7 cellular contexts compared by ENCODE assay signal in the genomic region with DNA sequence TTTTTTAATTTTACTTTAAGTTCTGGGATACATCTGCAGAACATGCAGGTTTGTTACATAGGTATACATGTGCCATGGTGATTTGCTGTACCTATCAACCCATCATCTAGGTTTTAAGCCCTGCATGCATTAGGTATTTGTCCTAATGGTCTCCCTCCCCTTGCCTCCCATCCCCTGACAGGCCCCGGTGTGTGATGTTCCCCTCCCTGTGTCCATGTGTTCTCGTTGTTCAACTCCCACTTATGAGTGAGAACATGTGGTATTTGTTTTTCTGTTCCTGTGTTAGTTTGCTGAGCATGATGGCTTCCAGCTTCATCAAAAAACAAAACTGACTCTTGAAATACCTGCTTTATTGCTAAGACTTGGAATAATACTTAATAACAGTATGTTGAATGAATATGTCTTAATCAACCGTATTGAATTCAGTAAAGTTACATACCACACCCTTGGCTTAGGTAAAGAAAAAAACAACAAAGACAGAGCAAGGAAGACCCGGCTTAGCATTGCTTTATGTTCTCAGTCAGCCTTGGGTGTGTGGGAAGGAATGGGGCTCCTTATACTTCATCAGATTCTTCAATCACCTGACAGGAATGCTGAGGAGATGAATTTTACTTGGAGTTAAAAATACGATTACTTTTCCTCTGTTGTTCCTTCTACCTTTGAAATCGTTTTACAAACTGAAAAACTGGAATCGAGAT.
DNase-seq lines count a peak whose midpoint lies in the region; ATAC-seq, FAIRE-seq and TF ChIP-seq lines count a peak whose summit lies in the region.
"Not testable (repeated sequence)": the region's sequence is repeated elsewhere in the genome, so short reads cannot be mapped to it uniquely, and the experiment has no call there.

No MANE protein-coding gene starts in this region.

- not testable (repeated sequence) for H3K36me3 Mint-ChIP-seq in CD4-positive, alpha-beta memory T cell; activated T-helper 17 cell treated with anti-CD3 and anti-CD28 coated beads, Interleukin-2, amount 50 U/mL, for 72 hours (ENCODE audit: low read depth)
- peaks cover 33% of the 10 kb centered on the region for H3K36me3 Mint-ChIP-seq in T-helper 2 cell treated with Interferon-gamma antibody and Interleukin-4, amounts not matched to agents 5 μg/mL and 100 μg/mL, for 36 hours (ENCODE audit: low read depth)

- TF ChIP-seq RAD21 in HepG2 (CRISPR knock-in tag; IDR thresholded peaks at IDR 0.05): not testable (repeated sequence)

- not testable (repeated sequence) for H3K9ac ChIP-seq in HepG2 (ENCODE audit: insufficient read depth, low read depth, low read length)

- not testable (repeated sequence) for H3K9me2 ChIP-seq in PC-9 (ENCODE audit: insufficient read depth)

- FAIRE-seq in HepG2 (lab: Jason Lieb, UNC): not testable (repeated sequence)

- POLR2A ChIA-PET in CD4-positive, alpha-beta memory T cell (lab: Charles Lee; ENCODE audit: partially characterized antibody); PC-9 (lab: Charles Lee; ENCODE audit: unreplicated experiment); HepG2 (lab: Yijun Ruan, JAX): not testable (repeated sequence)

- H3K27ac ChIP-seq in CD4-positive, alpha-beta memory T cell (ENCODE audit: low read depth, low read length); PC-9; HepG2 (ENCODE audit: extremely low read length, insufficient read depth, low read length): not testable (repeated sequence)
- H3K27ac ChIP-seq in breast epithelium: peak overlapping the region; percentile 37 to 46

- not testable (repeated sequence) for TF ChIP-seq EP300 in HepG2 (IDR thresholded peaks at IDR 0.05; ENCODE audit: low read depth in 2 of 2, low read length in 2 of 2); HepG2 (CRISPR knock-in tag; IDR thresholded peaks at IDR 0.05; ENCODE audit: borderline replicate concordance)

- H3K27ac Mint-ChIP-seq in CD4-positive, alpha-beta memory T cell: peak overlapping the region in 4 of 7 donors; percentile 38 to 76 (median 57)
- H3K27ac Mint-ChIP-seq in T-helper 2 cell treated with Interferon-gamma antibody and Interleukin-4, amounts not matched to agents 5 μg/mL and 100 μg/mL, for 36 hours: peak overlapping the region; percentile 5
- H3K27ac Mint-ChIP-seq in activated T-helper 17 cell treated with anti-CD3 and anti-CD28 coated beads, Interleukin-2, amount 50 U/mL, for 72 hours: peak overlapping the region; percentile 23

- peaks cover 22% of the 10 kb centered on the region for H3K4me1 ChIP-seq in CD4-positive, alpha-beta memory T cell (ENCODE audit: insufficient read depth, low read length)
- H3K4me1 ChIP-seq in PC-9 (replicated peaks; ENCODE audit: insufficient read depth); breast epithelium; HepG2 (ENCODE audit: insufficient read depth, low read length): not testable (repeated sequence)

- CTCF ChIA-PET in CD4-positive, alpha-beta memory T cell (lab: Charles Lee; ENCODE audit: partially characterized antibody); PC-9 (lab: Charles Lee); HepG2 (lab: Yijun Ruan, JAX; ENCODE audit: low intra/inter-chr PET ratio, low total read pairs): not testable (repeated sequence)

- DNase-seq in CD4-positive, alpha-beta memory T cell; PC-9; T-helper 2 cell treated with Interferon-gamma antibody and Interleukin-4, amounts not matched to agents 5 μg/mL and 100 μg/mL, for 36 hours (ENCODE audit: low spot score); breast epithelium (ENCODE audit: low spot score in 2 of 2); HepG2 (ENCODE audit: low spot score); sciatic nerve (ENCODE audit: low spot score): not testable (repeated sequence)

- TF ChIP-seq POLR2A in breast epithelium (IDR thresholded peaks at IDR 0.05); HepG2 (IDR thresholded peaks at IDR 0.05; ENCODE audit: insufficient read depth in 1 of 2, low read depth in 2 of 2, low read length in 2 of 2): not testable (repeated sequence)

- intact Hi-C loops in CD4-positive, alpha-beta memory T cell (cut with micrococcal nuclease): loop anchor here (10.0 kb wide), 1 partner anchor 188 kb away; no protein-coding TSS in a partner anchor
- intact Hi-C loops in PC-9 (cut with micrococcal nuclease; ENCODE audit: unreplicated experiment); breast epithelium (cut with DNase I; ENCODE audit: low total_unique reads); HepG2 (cut with micrococcal nuclease; ENCODE audit: unreplicated experiment); sciatic nerve (cut with DNase I): not testable (repeated sequence)

- H3K36me3 ChIP-seq in CD4-positive, alpha-beta memory T cell (ENCODE audit: insufficient read depth, low read length); PC-9 (ENCODE audit: low read depth); breast epithelium; HepG2 (replicated peaks in 1 of 2; ENCODE audit: control insufficient read depth in 1 of 2, insufficient read depth in 2 of 2, low read length in 2 of 2): not testable (repeated sequence)

- not testable (repeated sequence) for ATAC-seq in activated T-helper 17 cell treated with anti-CD3 and anti-CD28 coated beads, Interleukin-2, amount 50 U/mL, for 72 hours (replicated peaks); HepG2
- peak; percentile 62 for ATAC-seq in sciatic nerve

- not testable (repeated sequence) for H3K9me3 ChIP-seq in CD4-positive, alpha-beta memory T cell (ENCODE audit: control insufficient read depth in 1 of 2, low read length in 2 of 2); PC-9 (ENCODE audit: insufficient read depth, low read depth); breast epithelium; HepG2 (ENCODE audit: low read length)

- not testable (repeated sequence) for H3K79me2 ChIP-seq in PC-9 (ENCODE audit: low read depth); HepG2 (ENCODE audit: insufficient read depth, low read length)

- BruUV-seq in PC-9 (replicated peaks; lab: Mats Ljungman, UMichigan); HepG2 (replicated peaks; lab: Mats Ljungman, UMichigan): not testable (repeated sequence)

- not testable (repeated sequence) for H3F3A ChIP-seq in PC-9 (ENCODE audit: insufficient read depth, low read depth)

- TF ChIP-seq CTCF in PC-9 (conservative IDR thresholded peaks at IDR 0.05); breast epithelium (IDR thresholded peaks at IDR 0.05); HepG2 (CRISPR knock-in tag; IDR thresholded peaks at IDR 0.05): not testable (repeated sequence)

- H3K27me3 ChIP-seq in CD4-positive, alpha-beta memory T cell (ENCODE audit: insufficient read depth, low read length); PC-9 (ENCODE audit: insufficient read depth, low read depth); breast epithelium; HepG2 (ENCODE audit: control insufficient read depth in 1 of 2, insufficient read depth in 2 of 2, low read length in 2 of 2): not testable (repeated sequence)

- H3K4me2 ChIP-seq in PC-9; HepG2 (ENCODE audit: low read depth, low read length): not testable (repeated sequence)

- 3% methylated on average over 7 of the region's 7 CpGs for WGBS in HepG2 (ENCODE audit: low lambda C conversion rate)

- H3K4me3 ChIP-seq in CD4-positive, alpha-beta memory T cell (ENCODE audit: low read length in 2 of 2); PC-9; HepG2 (replicated peaks in 1 of 3; ENCODE audit: insufficient read depth in 1 of 3, low read depth in 2 of 3, low read length in 3 of 3): not testable (repeated sequence)
- H3K4me3 ChIP-seq in breast epithelium: peak overlapping the region in 1 of 3 donors; percentile 24

- peaks cover 16 to 38% (median 26%) of the 10 kb centered on the region in 4 donors for H3K4me1 Mint-ChIP-seq in CD4-positive, alpha-beta memory T cell
- peaks cover 34% of the 10 kb centered on the region for H3K4me1 Mint-ChIP-seq in T-helper 2 cell treated with Interferon-gamma antibody and Interleukin-4, amounts not matched to agents 5 μg/mL and 100 μg/mL, for 36 hours (ENCODE audit: low read depth)
- not testable (repeated sequence) for H3K4me1 Mint-ChIP-seq in activated T-helper 17 cell treated with anti-CD3 and anti-CD28 coated beads, Interleukin-2, amount 50 U/mL, for 72 hours

- H4K20me1 ChIP-seq in PC-9 (ENCODE audit: insufficient read depth); HepG2 (ENCODE audit: insufficient read depth, low read length): not testable (repeated sequence)

- not testable (repeated sequence) for H3K9me3 Mint-ChIP-seq in CD4-positive, alpha-beta memory T cell; activated T-helper 17 cell treated with anti-CD3 and anti-CD28 coated beads, Interleukin-2, amount 50 U/mL, for 72 hours
- peaks cover 28% of the 10 kb centered on the region for H3K9me3 Mint-ChIP-seq in T-helper 2 cell treated with Interferon-gamma antibody and Interleukin-4, amounts not matched to agents 5 μg/mL and 100 μg/mL, for 36 hours

- in situ Hi-C loops in HepG2 (cut with HindIII; ENCODE audit: extremely low pct_ligation_motif_present, low pct_unique_long_range_greater_than_20kb): not testable (repeated sequence)

- 0 out of 2 replicates have a peak overlapping the region, but pooled peaks have one; percentile 9 for H2AFZ ChIP-seq in PC-9
- not testable (repeated sequence) for H2AFZ ChIP-seq in HepG2 (ENCODE audit: low read length)

- H3K4me3 Mint-ChIP-seq in CD4-positive, alpha-beta memory T cell: peak overlapping the region in 4 of 8 donors; percentile 10 to 29 (median 18)
- H3K4me3 Mint-ChIP-seq in T-helper 2 cell treated with Interferon-gamma antibody and Interleukin-4, amounts not matched to agents 5 μg/mL and 100 μg/mL, for 36 hours: peak overlapping the region; percentile 41
- H3K4me3 Mint-ChIP-seq in activated T-helper 17 cell treated with anti-CD3 and anti-CD28 coated beads, Interleukin-2, amount 50 U/mL, for 72 hours: peak overlapping the region; percentile 14

- not testable (repeated sequence) for H3K27me3 Mint-ChIP-seq in CD4-positive, alpha-beta memory T cell; T-helper 2 cell treated with Interferon-gamma antibody and Interleukin-4, amounts not matched to agents 5 μg/mL and 100 μg/mL, for 36 hours (ENCODE audit: low read depth); activated T-helper 17 cell treated with anti-CD3 and anti-CD28 coated beads, Interleukin-2, amount 50 U/mL, for 72 hours

Comparison
In these comparisons a context has a peak if more than half of its experiments do, and no peak if none do; other contexts are left out.
1. H3K27ac Mint-ChIP-seq: peak in every context shown above with its lines; median percentile 57 in CD4-positive, alpha-beta memory T cell; 23 in activated T-helper 17 cell treated with anti-CD3 and anti-CD28 coated beads, Interleukin-2, amount 50 U/mL, for 72 hours; 5 in T-helper 2 cell treated with Interferon-gamma antibody and Interleukin-4, amounts not matched to agents 5 μg/mL and 100 μg/mL, for 36 hours.